8 cellular contexts compared by ENCODE assay signal in genomic region chr20:44909872-44910689, GRCh38. TPM values are rescaled to one million over a fixed set of nuclear protein-coding genes. Genes with fewer than 3 reads are reported as not detected.
DNase-seq lines count a peak whose midpoint lies in the region; ATAC-seq and TF ChIP-seq lines count a peak whose summit lies in the region.

Gene PABPC1L, plus strand, starts transcription at chr20:44910060. Its CDS starts 84 bp downstream, at chr20:44910144.

- TF ChIP-seq CTCF in OCI-LY3 (IDR thresholded peaks at IDR 0.05; ENCODE audit: low read depth, low read length), result no peak

- no peaks in the 10 kb centered on the region for H3K27me3 ChIP-seq in BLaER1 treated with 17β-estradiol and CSF1 and Interleukin-3, amounts not matched to agents 10 nM and 100 nM
- no peaks in the 10 kb centered on the region for H3K27me3 ChIP-seq in OCI-LY3 (ENCODE audit: low read depth, low read length)

- peaks cover 9 to 55% (median 43%) of the 10 kb centered on the region in 11 experiments; a peak in 18 of 22 replicates for H4K20me1 ChIP-seq in BLaER1 treated with 17β-estradiol and CSF1 and Interleukin-3, amounts not matched to agents 10 nM and 100 nM
- H4K20me1 ChIP-seq in OCI-LY3 (ENCODE audit: insufficient read depth, low read length), result no peaks in the 10 kb centered on the region; the same call in 1 of the 2 replicates

- peaks cover 22 to 33% (median 28%) of the 10 kb centered on the region in 10 experiments for H3K4me1 ChIP-seq in BLaER1 treated with 17β-estradiol and CSF1 and Interleukin-3, amounts not matched to agents 10 nM and 100 nM
- H3K4me1 ChIP-seq in OCI-LY3 (ENCODE audit: low read length), result peaks cover 13% of the 10 kb centered on the region; the same call in 1 of the 2 replicates

- H2AFZ ChIP-seq in OCI-LY3 (ENCODE audit: low read depth, low read length), result peak within 1 kb of the TSS; percentile 61

- H3K9ac ChIP-seq in BLaER1 treated with 17β-estradiol and CSF1 and Interleukin-3, amounts not matched to agents 10 nM and 100 nM, result peak within 1 kb of the TSS; percentile 71 to 84 (median 79)
- peak within 1 kb of the TSS; percentile 62 for H3K9ac ChIP-seq in OCI-LY3 (ENCODE audit: low read length)

- peak; percentile 94 for ATAC-seq in GM19372 (IDR thresholded peaks at IDR 0.05; ENCODE audit: low read depth, unreplicated experiment)
- peak; percentile 72 for ATAC-seq in HG03571 (IDR thresholded peaks at IDR 0.05; ENCODE audit: unreplicated experiment)
- ATAC-seq in esophagus mucosa, result peak; percentile 89

- peak within 1 kb of the TSS; percentile 60 to 80 (median 70) for H3K4me3 ChIP-seq in BLaER1 treated with 17β-estradiol and CSF1 and Interleukin-3, amounts not matched to agents 10 nM and 100 nM
- peak within 1 kb of the TSS; percentile 79 for H3K4me3 ChIP-seq in OCI-LY3 (ENCODE audit: low read length)

- H3K79me2 ChIP-seq in OCI-LY3 (ENCODE audit: low read length), result peaks cover 7% of the 10 kb centered on the region; the same call in 1 of the 2 replicates

- no peaks in the 10 kb centered on the region for H3K9me3 ChIP-seq in BLaER1 treated with 17β-estradiol and CSF1 and Interleukin-3, amounts not matched to agents 10 nM and 100 nM (replicated peaks in 1 of 11)
- no peaks in the 10 kb centered on the region for H3K9me3 ChIP-seq in OCI-LY3 (ENCODE audit: insufficient read depth, low read length)

- H3K27ac ChIP-seq in BLaER1 treated with 17β-estradiol and CSF1 and Interleukin-3, amounts not matched to agents 10 nM and 100 nM, result peak within 1 kb of the TSS in 10 of 11 experiments; percentile 32 to 79 (median 70); a peak in 20 of 22 replicates
- peak within 1 kb of the TSS; percentile 2; the same call in 1 of the 2 replicates for H3K27ac ChIP-seq in OCI-LY3 (ENCODE audit: low read length)

- DNase-seq in activated T-cell treated with anti-CD3 and anti-CD28 coated beads for 4 hours (peak; percentile 76), myocyte (ENCODE audit: low read depth) (peak; percentile 61)
- peak; percentile 59 to 73 for DNase-seq in stimulated activated CD8-positive, alpha-beta memory T cell treated with anti-CD3 and anti-CD28 coated beads, Interleukin-7, amount 100 ng/mL, for 48 hours (ENCODE audit: extremely low read depth in 1 of 2, low read depth in 1 of 2)

- H3K36me3 ChIP-seq in BLaER1 treated with 17β-estradiol and CSF1 and Interleukin-3, amounts not matched to agents 10 nM and 100 nM, result peaks cover 54 to 73% (median 63%) of the 10 kb centered on the region in 11 experiments
- H3K36me3 ChIP-seq in OCI-LY3 (replicated peaks; ENCODE audit: low read depth, low read length), result peaks cover 46% of the 10 kb centered on the region

- peak within 1 kb of the TSS; percentile 86 to 94 (median 89) for H3K4me2 ChIP-seq in BLaER1 treated with 17β-estradiol and CSF1 and Interleukin-3, amounts not matched to agents 10 nM and 100 nM
- H3K4me2 ChIP-seq in OCI-LY3 (ENCODE audit: low read length), result peak within 1 kb of the TSS; percentile 94

RNA-seq across cellular contexts. Expression of gene PABPC1L, which starts in this region (rescaled TPM):
- total RNA-seq in esophagus mucosa, result 10.0 TPM
- total RNA-seq in myocyte, result 3.3 and 5.7 TPM in 2 replicates
- 27.0 TPM for polyA plus RNA-seq in myocyte (2012)

Comparison
In these comparisons a context has a peak if more than half of its experiments do, and no peak if none do; other contexts are left out.
1. Peak in every context shown above with its lines: DNase-seq, ATAC-seq, H3K4me3 ChIP-seq and H3K27ac ChIP-seq.